Comparison of ENCODE assay signal across 8 cellular contexts in the genomic region with DNA sequence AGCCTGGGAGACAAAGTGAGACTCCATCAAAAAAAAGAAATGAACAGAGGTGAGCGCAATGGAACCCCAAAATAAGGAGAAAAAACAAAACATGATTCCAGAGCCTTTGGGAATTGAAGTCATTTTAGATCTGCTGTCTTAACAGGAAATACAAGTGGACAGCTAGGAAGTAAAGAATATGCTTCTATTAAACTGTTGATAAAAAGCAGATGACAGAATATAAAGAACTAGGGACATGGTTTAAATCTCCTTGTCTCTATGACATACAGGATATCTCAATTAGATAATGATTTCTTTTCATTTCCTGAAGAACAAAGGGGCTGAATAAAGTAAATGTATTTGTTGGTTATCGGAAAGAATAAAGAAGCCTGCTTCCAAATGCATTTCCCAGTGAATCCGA.
"Had no signal": no experiment of that assay in that cellular context is flagged by ENCODE, and none has a peak within 500 bp of the region (broad histone marks: within the 10 kb centered on the region; RNA-seq: fewer than 3 reads in every experiment).

No MANE protein-coding gene starts in this region.

- DNase-seq: HFFc6, IMR-90 had no signal

- H3K36me3 ChIP-seq: HAP-1 had no signal

- H3K9me3 Mint-ChIP-seq: HFFc6 had no signal

- H3K4me3 ChIP-seq: GM23338, HAP-1, K562 had no signal

- H3K27ac ChIP-seq: HL-60 had no signal

- H3K4me3 Mint-ChIP-seq: GM23338, HFFc6 had no signal

- ATAC-seq: GM23338, HCT116, HepG2, K562 had no signal

- H3K9me3 ChIP-seq: HAP-1 had no signal

- H3K27ac Mint-ChIP-seq: GM23338, HFFc6 had no signal
